ENCODE assay signal across 1 cellular context in genomic region chr3:150544726-150545125, GRCh38.
TF ChIP-seq lines count a peak whose summit lies in the region.

No MANE protein-coding gene starts in this region.

TF ChIP-seq in GM23338, 12 proteins besides CTCF, POLR2A, EP300 and RAD21 (continued from another document):
- TF ChIP-seq ZNF462 (CRISPR knock-in tag; IDR thresholded peaks at IDR 0.05): no peak
- no peak for TF ChIP-seq NANOG (IDR thresholded peaks at IDR 0.05; ENCODE audit: borderline replicate concordance)
- no peak for TF ChIP-seq ZNF331 (CRISPR knock-in tag; IDR thresholded peaks at IDR 0.05; ENCODE audit: low read depth)
- TF ChIP-seq EZH2phosphoT487 (IDR thresholded peaks at IDR 0.05; ENCODE audit: unreplicated experiment): no peak
